ENCODE assay signal across 9 cellular contexts in genomic region chr19:17511724-17512573, GRCh38. TPM values are rescaled to one million over a fixed set of nuclear protein-coding genes. Genes with fewer than 3 reads are reported as not detected.
DNase-seq lines count a peak whose midpoint lies in the region; ATAC-seq and TF ChIP-seq lines count a peak whose summit lies in the region.
"Had no signal": no experiment of that assay in that cellular context is flagged by ENCODE, and none has a peak within 500 bp of the region (broad histone marks: within the 10 kb centered on the region; RNA-seq: fewer than 3 reads in every experiment).

No MANE protein-coding gene starts in this region.

- peak overlapping the region; percentile 60 for H3K27ac ChIP-seq in mesenchymal stem cell (ENCODE audit: low read length, poor library complexity, severe bottlenecking)

- POLR2A ChIA-PET in activated CD8-positive, alpha-beta T cell treated with anti-CD3 and anti-CD28 coated beads for 36 hours (lab: Charles Lee) = interaction anchor here (0.6 to 4.2 kb wide), 13 partner anchors 10 to 397 kb away, joined by 3 to 26 read pairs (median 3); partner anchors contain the start of genes FCHO1 and MVB12A

- H3K9ac ChIP-seq in mesenchymal stem cell (ENCODE audit: low read length) = peak overlapping the region; percentile 97

- H3K9me3 Mint-ChIP-seq in activated CD8-positive, alpha-beta T cell treated with anti-CD3 and anti-CD28 coated beads for 36 hours = no peaks in the 10 kb centered on the region

- H4K8ac ChIP-seq in mesenchymal stem cell (ENCODE audit: low read length) = peak overlapping the region; percentile 99

- H3K27me3 Mint-ChIP-seq in activated CD8-positive, alpha-beta T cell treated with anti-CD3 and anti-CD28 coated beads for 36 hours = no peaks in the 10 kb centered on the region

- H3K4me3 Mint-ChIP-seq in activated CD8-positive, alpha-beta T cell treated with anti-CD3 and anti-CD28 coated beads for 36 hours = peak overlapping the region; percentile 87

- H3K14ac ChIP-seq in mesenchymal stem cell (ENCODE audit: low read length in 2 of 2) = peak overlapping the region in 1 of 2 experiments; percentile 99

- H3K4ac ChIP-seq in mesenchymal stem cell (ENCODE audit: low read depth in 1 of 2, low read length in 2 of 2) = peak overlapping the region; percentile 99

- no peaks in the 10 kb centered on the region for H3K4me1 ChIP-seq in BE2C
- H3K4me1 ChIP-seq in mesenchymal stem cell (ENCODE audit: control insufficient read depth, insufficient read depth, low read depth, low read length) = peaks cover 20% of the 10 kb centered on the region

- peak overlapping the region; percentile 33 to 65 for H2BK12ac ChIP-seq in mesenchymal stem cell (ENCODE audit: low read length in 2 of 2)

- H3K4me3 ChIP-seq in BE2C (ENCODE audit: low read depth, low read length) (peak overlapping the region; percentile 81), mesenchymal stem cell (ENCODE audit: insufficient read depth in 1 of 2, low read depth in 1 of 2, low read length in 2 of 2) (peak overlapping the region; percentile 87 to 98)

- 0 out of 2 replicates have a peak, but pooled peaks have one; percentile 12 for TF ChIP-seq CTCF in BE2C (IDR thresholded peaks at IDR 0.05; ENCODE audit: low read depth, low read length)
- TF ChIP-seq CTCF in activated CD8-positive, alpha-beta T cell treated with anti-CD3 and anti-CD28 coated beads for 36 hours (IDR thresholded peaks at IDR 0.05) = no peak

- intact Hi-C loops in activated CD8-positive, alpha-beta T cell treated with anti-CD3 and anti-CD28 coated beads for 36 hours (cut with micrococcal nuclease) = loop anchor here (1.0 kb wide), 1 partner anchor 43 kb away; the partner anchor contains the start of gene COLGALT1

- DNase-seq in BE2C (peak; percentile 75), NCI-H82 (lab: John Stamatoyannopoulos, UW) (peak; percentile 86), mesenchymal stem cell (peak; percentile 81)
- DNase-seq in activated CD8-positive, alpha-beta T cell treated with anti-CD3 and anti-CD28 coated beads for 36 hours = peak; percentile 96
- DNase-seq in effector CD8-positive, alpha-beta T cell (lab: John Stamatoyannopoulos, UW) = peak; percentile 85
- DNase-seq in stimulated activated CD8-positive, alpha-beta memory T cell treated with anti-CD3 and anti-CD28 coated beads, Interleukin-12 subunit alpha, Interleukin-12 subunit beta, amount 100 ng/mL, for 24 hours (ENCODE audit: extremely low read depth) = peak; percentile 72

- peaks cover 37% of the 10 kb centered on the region for H3K36me3 Mint-ChIP-seq in activated CD8-positive, alpha-beta T cell treated with anti-CD3 and anti-CD28 coated beads for 36 hours (ENCODE audit: low read depth)

- CTCF ChIA-PET in activated CD8-positive, alpha-beta T cell treated with anti-CD3 and anti-CD28 coated beads for 36 hours (lab: Charles Lee) = interaction anchor here (1.0 to 2.6 kb wide), 5 partner anchors 10 to 45 kb away, joined by 3 to 30 read pairs (median 4); no protein-coding TSS in a partner anchor

- no peaks in the 10 kb centered on the region for H3K27me3 ChIP-seq in BE2C
- H3K27me3 ChIP-seq in mesenchymal stem cell (ENCODE audit: control insufficient read depth in 1 of 2, insufficient read depth in 1 of 2, low read length in 2 of 2) = no peaks in the 10 kb centered on the region

- H3K9me3 ChIP-seq in BE2C = no peaks in the 10 kb centered on the region
- peaks cover 7% of the 10 kb centered on the region for H3K9me3 ChIP-seq in mesenchymal stem cell (ENCODE audit: control insufficient read depth, low read length)

- H3K4me2 ChIP-seq in mesenchymal stem cell (ENCODE audit: low read length, poor library complexity, severe bottlenecking) = peak overlapping the region; percentile 98

- peak overlapping the region; percentile 69 for H2AK5ac ChIP-seq in mesenchymal stem cell (ENCODE audit: low read length, severe bottlenecking)

- peak overlapping the region; percentile 97 for H2BK15ac ChIP-seq in mesenchymal stem cell (ENCODE audit: low read depth, poor library complexity, severe bottlenecking)

- H3K36me3 ChIP-seq in BE2C = no peaks in the 10 kb centered on the region
- peaks cover 10 to 22% of the 10 kb centered on the region in 2 experiments for H3K36me3 ChIP-seq in mesenchymal stem cell (ENCODE audit: control insufficient read depth in 1 of 2, insufficient read depth in 2 of 2, low read depth in 1 of 2, low read length in 2 of 2)

- H3K18ac ChIP-seq in mesenchymal stem cell (ENCODE audit: low read depth in 1 of 2, low read length in 2 of 2) = peak overlapping the region; percentile 98 to 99

- H3K4me1 Mint-ChIP-seq in activated CD8-positive, alpha-beta T cell treated with anti-CD3 and anti-CD28 coated beads for 36 hours (ENCODE audit: low read depth) = peaks cover 28% of the 10 kb centered on the region

- H4K91ac ChIP-seq in mesenchymal stem cell (ENCODE audit: low read length) = peak overlapping the region; percentile 100

- 3% methylated on average over 75 of the region's 82 CpGs for WGBS in mesenchymal stem cell

- ATAC-seq in GM19023 (IDR thresholded peaks at IDR 0.05; ENCODE audit: unreplicated experiment) (peak; percentile 62), HG03196 (IDR thresholded peaks at IDR 0.05; ENCODE audit: unreplicated experiment) (peak; percentile 74)
- peak; percentile 76 for ATAC-seq in activated CD8-positive, alpha-beta T cell treated with anti-CD3 and anti-CD28 coated beads for 36 hours

- peak overlapping the region; percentile 51 to 92 for H3K23ac ChIP-seq in mesenchymal stem cell (ENCODE audit: low read length in 2 of 2)

- peak overlapping the region; percentile 84 for H2AFZ ChIP-seq in mesenchymal stem cell (ENCODE audit: low read depth, low read length)

- H2BK120ac ChIP-seq in mesenchymal stem cell (ENCODE audit: low read depth, low read length) = peak overlapping the region; percentile 94

- H2BK5ac ChIP-seq in mesenchymal stem cell (ENCODE audit: low read depth, low read length, poor library complexity, severe bottlenecking) = peak overlapping the region; percentile 90

- peak overlapping the region; percentile 94 for H3K27ac Mint-ChIP-seq in activated CD8-positive, alpha-beta T cell treated with anti-CD3 and anti-CD28 coated beads for 36 hours

- peaks cover 30% of the 10 kb centered on the region for H3K79me1 ChIP-seq in mesenchymal stem cell (replicated peaks; ENCODE audit: low read length, poor library complexity, severe bottlenecking)

RNA-seq across cellular contexts. Expression of gene PGLS, which starts 0.5 kb away (rescaled TPM):
- 9.4 TPM for polyA plus RNA-seq in BE2C (2012; ENCODE audit: insufficient read depth, insufficient read length, low read depth)
- 10 to 100 TPM; 58.0 to 58.9 TPM for total RNA-seq in activated CD8-positive, alpha-beta T cell treated with anti-CD3 and anti-CD28 coated beads for 36 hours
- polyA plus RNA-seq in mesenchymal stem cell (2013, experiment 1 of 2) = 128 TPM
- 128 TPM for polyA plus RNA-seq in mesenchymal stem cell (2013, experiment 2 of 2)

RNA-seq across cellular contexts. Expression of gene SLC27A1, which starts 41.6 kb away (rescaled TPM):
- polyA plus RNA-seq in BE2C (2012; ENCODE audit: insufficient read depth, insufficient read length, low read depth) = 4.7 TPM
- total RNA-seq in activated CD8-positive, alpha-beta T cell treated with anti-CD3 and anti-CD28 coated beads for 36 hours = 1 to 10 TPM; 3.5 to 3.6 TPM
- 8.3 TPM for polyA plus RNA-seq in mesenchymal stem cell (2013, experiment 1 of 2)
- polyA plus RNA-seq in mesenchymal stem cell (2013, experiment 2 of 2) = 7.9 TPM

RNA-seq across cellular contexts. Expression of gene COLGALT1, which starts 43.5 kb away (rescaled TPM):
- polyA plus RNA-seq in BE2C (2012; ENCODE audit: insufficient read depth, insufficient read length, low read depth) = 86.8 TPM
- 10 to 100 TPM; 62.1 to 64.2 TPM for total RNA-seq in activated CD8-positive, alpha-beta T cell treated with anti-CD3 and anti-CD28 coated beads for 36 hours
- polyA plus RNA-seq in mesenchymal stem cell (2013, experiment 1 of 2) = 163 TPM
- polyA plus RNA-seq in mesenchymal stem cell (2013, experiment 2 of 2) = 171 TPM

RNA-seq across cellular contexts. Expression of gene NXNL1, which starts 51.2 kb away (rescaled TPM):
- polyA plus RNA-seq in BE2C (2012; ENCODE audit: insufficient read depth, insufficient read length, low read depth) = not detected
- not detected for total RNA-seq in activated CD8-positive, alpha-beta T cell treated with anti-CD3 and anti-CD28 coated beads for 36 hours
- polyA plus RNA-seq in mesenchymal stem cell (2013, experiment 1 of 2) = not detected
- polyA plus RNA-seq in mesenchymal stem cell (2013, experiment 2 of 2) = not detected
- total RNA-seq: glomerular endothelial cell had no signal

Comparison
In these comparisons a context has a peak if more than half of its experiments do, and no peak if none do; other contexts are left out.
1. Peak in every context shown above with its lines: DNase-seq, ATAC-seq, H3K4me3 ChIP-seq and H3K27ac ChIP-seq.